Comparison of ENCODE assay signal across 19 cellular contexts in genomic region chr5:124960266-124960665, GRCh38.
A peak's percentile ranks its signal among the peaks of the same experiment; 100 is the strongest.
DNase-seq lines count a peak whose midpoint lies in the region; FAIRE-seq and TF ChIP-seq lines count a peak whose summit lies in the region.
"Had no signal": no experiment of that assay in that cellular context is flagged by ENCODE, and none has a peak within 500 bp of the region (broad histone marks: within the 10 kb centered on the region; RNA-seq: fewer than 3 reads in every experiment).

No MANE protein-coding gene starts in this region.

- no peak overlapping the region for H3K14ac ChIP-seq in H1 (ENCODE audit: insufficient read length)

- no peak overlapping the region for H2BK12ac ChIP-seq in H1 (ENCODE audit: low read depth, low read length)

- no peak overlapping the region for H3K56ac ChIP-seq in H1 (replicated peaks; ENCODE audit: insufficient read length, low read depth, low read length)

- CTCF ChIA-PET in HEK293 (lab: Yijun Ruan, JAX): interaction anchor here (0.6 kb wide), 1 partner anchor 1754 kb away, joined by 3 read pairs; no protein-coding TSS in a partner anchor
- CTCF ChIA-PET in H1 (lab: Charles Lee; ENCODE audit: partially characterized antibody): interaction anchor here (0.7 kb wide), 1 partner anchor 13 kb away, joined by 3 read pairs; no protein-coding TSS in a partner anchor

- H3K4me2 ChIP-seq in OCI-LY1 (ENCODE audit: low read length) (no peak overlapping the region), H1 (ENCODE audit: insufficient read depth in 1 of 2, low read depth in 2 of 2, low read length in 2 of 2) (no peak overlapping the region), MM.1S (ENCODE audit: low read depth, low read length) (no peak overlapping the region)

- no peak overlapping the region for H2BK20ac ChIP-seq in H1 (ENCODE audit: low read length)

- H3K18ac ChIP-seq in H1 (ENCODE audit: extremely low read depth, low read length): no peak overlapping the region

- peak overlapping the region; percentile 66; the same call in 1 of the 2 replicates for H2BK15ac ChIP-seq in H1 (ENCODE audit: low read length)

- H4K5ac ChIP-seq in H1 (ENCODE audit: insufficient read length, low read depth, low read length): no peak overlapping the region

- no peak overlapping the region for H3K23ac ChIP-seq in H1 (ENCODE audit: insufficient read length)

- H2AFZ ChIP-seq in OCI-LY1 (ENCODE audit: low read length): no peak overlapping the region
- no peak overlapping the region for H2AFZ ChIP-seq in H1 (ENCODE audit: low read length)
- H2AFZ ChIP-seq in MM.1S (ENCODE audit: low read length): no peak overlapping the region

- H3K9me2 ChIP-seq in OCI-LY1 (ENCODE audit: low read depth, low read length) (no peaks in the 10 kb centered on the region), MM.1S (replicated peaks; ENCODE audit: insufficient read depth, low read length) (no peaks in the 10 kb centered on the region)

- WGBS in H1 (ENCODE audit: extremely low coverage in 1 of 2, insufficient coverage in 1 of 2, insufficient read length in 1 of 2, insufficient replicate concordance in 2 of 2, low coverage in 1 of 2, low lambda C conversion rate in 2 of 2, missing lambda C conversion rate in 1 of 2), 2 experiments: 89% methylated on average over 4 of the region's 4 CpGs; no CpG with 5 or more reads in 1 of the 2 experiments

- no peak for TF ChIP-seq EP300 in H1 (IDR thresholded peaks at IDR 0.05; ENCODE audit: borderline replicate concordance in 1 of 2, low read depth in 2 of 2, low read length in 2 of 2)

- POLR2A ChIA-PET in HEK293 (lab: Yijun Ruan, JAX) (no interaction called here), H1 (lab: Charles Lee; ENCODE audit: partially characterized antibody) (no interaction called here)

- H4K91ac ChIP-seq in H1 (replicated peaks; ENCODE audit: insufficient read length, low read length): no peak overlapping the region

- no peaks in the 10 kb centered on the region for H3K27me3 ChIP-seq in OCI-LY1 (ENCODE audit: insufficient read depth, low read length)
- H3K27me3 ChIP-seq in H1 (replicated peaks in 1 of 4; ENCODE audit: control insufficient read depth in 3 of 4, extremely low read depth in 1 of 4, insufficient read depth in 3 of 4, low read length in 3 of 4): no peaks in the 10 kb centered on the region
- no peaks in the 10 kb centered on the region for H3K27me3 ChIP-seq in MM.1S (replicated peaks; ENCODE audit: insufficient read depth, low read length)
- H3K27me3 ChIP-seq: BE2C had no signal

- H2AK5ac ChIP-seq in H1 (ENCODE audit: low read depth, low read length): no peak overlapping the region

- H3K23me2 ChIP-seq in H1 (ENCODE audit: low read depth, low read length): no peaks in the 10 kb centered on the region

- TF ChIP-seq CTCF in HEK293 (tag by site-specific recombination; IDR thresholded peaks at IDR 0.05): no peak
- no peak for TF ChIP-seq CTCF in OCI-LY1 (IDR thresholded peaks at IDR 0.05; ENCODE audit: low read length)
- TF ChIP-seq CTCF in H1 (IDR thresholded peaks at IDR 0.05; ENCODE audit: control extremely low read depth in 1 of 3, insufficient read depth in 1 of 3, low read depth in 1 of 3, low read length in 3 of 3): no peak
- no peak for TF ChIP-seq CTCF in MM.1S (IDR thresholded peaks at IDR 0.05; ENCODE audit: low read length)

- TF ChIP-seq RAD21 in H1 (IDR thresholded peaks at IDR 0.05 in 1 of 2, conservative IDR thresholded peaks at IDR 0.05 in 1 of 2; ENCODE audit: low read depth in 2 of 2, low read length in 2 of 2): no peak

- H3K79me1 ChIP-seq in H1 (ENCODE audit: low read depth, low read length): peaks cover 2% of the 10 kb centered on the region; the same call in 1 of the 2 replicates

- H3F3A ChIP-seq in OCI-LY1 (ENCODE audit: insufficient read depth, low read length) (no peaks in the 10 kb centered on the region), MM.1S (ENCODE audit: insufficient read depth, low read length) (0 out of 2 replicates have a peak, but pooled peaks cover 8% of the 10 kb centered on the region)

- no peak overlapping the region for H3K4ac ChIP-seq in H1 (replicated peaks; ENCODE audit: insufficient read length, low read depth, low read length)

- H3K36me3 ChIP-seq in HEK293 (ENCODE audit: control insufficient read depth in 2 of 2, insufficient read depth in 1 of 2, low read length in 2 of 2) (no peaks in the 10 kb centered on the region), OCI-LY1 (ENCODE audit: insufficient read depth, low read length) (peaks cover 69% of the 10 kb centered on the region), H1 (ENCODE audit: control insufficient read depth in 2 of 4, insufficient read depth in 4 of 4, low read length in 3 of 4) (no peaks in the 10 kb centered on the region; a peak in 1 of 8 replicates), MM.1S (replicated peaks; ENCODE audit: insufficient read depth, low read length) (no peaks in the 10 kb centered on the region)
- H3K36me3 ChIP-seq: BE2C had no signal

- H4K8ac ChIP-seq in H1 (ENCODE audit: extremely low read depth, insufficient read depth, low read length): no peak overlapping the region

- 0 out of 2 replicates have a peak overlapping the region, but pooled peaks have one; percentile 46 for H2BK5ac ChIP-seq in H1 (ENCODE audit: low read depth, low read length)

- DNase-seq in H1 (ENCODE audit: low read depth in 1 of 2, low spot score in 2 of 2): no peak
- no peak for DNase-seq in urothelium cell line (ENCODE audit: low spot score)
- no peak for DNase-seq in MM.1S
- no peak for DNase-seq in NCI-H2196 (lab: John Stamatoyannopoulos, UW; ENCODE audit: unreplicated experiment)
- no peak for DNase-seq in COR-L47 (lab: John Stamatoyannopoulos, UW)
- DNase-seq: BE2C; CD4-positive, alpha-beta memory T cell; DMS153; DMS79 treated with DMSO at 0.1 percent for 48 hours; GDM1; IMR-90 had no signal

- TF ChIP-seq POLR2A in H1 (IDR thresholded peaks at IDR 0.05; ENCODE audit: control extremely low read depth in 1 of 2, low read depth in 2 of 2, low read length in 2 of 2): no peak

- H3K9ac ChIP-seq in OCI-LY1 (ENCODE audit: low read length) (no peak overlapping the region), H1 (replicated peaks in 1 of 4; ENCODE audit: extremely low read depth in 1 of 4, low read depth in 3 of 4, low read length in 3 of 4) (no peak overlapping the region; a peak in 1 of 7 replicates), MM.1S (ENCODE audit: low read length) (no peak overlapping the region)

- no peaks in the 10 kb centered on the region for H4K20me1 ChIP-seq in OCI-LY1 (ENCODE audit: insufficient read depth, low read length)
- no peaks in the 10 kb centered on the region for H4K20me1 ChIP-seq in H1 (replicated peaks in 1 of 2; ENCODE audit: control insufficient read depth in 1 of 2, insufficient read depth in 2 of 2, low read length in 2 of 2)
- H4K20me1 ChIP-seq in MM.1S (ENCODE audit: insufficient read depth, low read length): no peaks in the 10 kb centered on the region

- no peak overlapping the region for H2BK120ac ChIP-seq in H1 (replicated peaks; ENCODE audit: low read depth, low read length)

- H3K9me3 ChIP-seq in HEK293 (ENCODE audit: control insufficient read depth, insufficient read depth, low read depth, low read length) (no peaks in the 10 kb centered on the region), OCI-LY1 (ENCODE audit: low read length) (no peaks in the 10 kb centered on the region), H1 (ENCODE audit: insufficient read depth in 2 of 2, low read depth in 1 of 2, low read length in 1 of 2) (no peaks in the 10 kb centered on the region; a peak in 1 of 4 replicates), MM.1S (replicated peaks; ENCODE audit: insufficient read depth, low read length) (no peaks in the 10 kb centered on the region)
- H3K9me3 ChIP-seq: BE2C had no signal

- H3K4me3 ChIP-seq in HEK293 (ENCODE audit: low read depth, low read length) (no peak overlapping the region), OCI-LY1 (ENCODE audit: low read depth, low read length, poor library complexity, severe bottlenecking) (no peak overlapping the region), H1 (ENCODE audit: extremely low read depth in 1 of 4, insufficient read depth in 2 of 4, low read depth in 3 of 4, low read length in 4 of 4) (no peak overlapping the region), MM.1S (ENCODE audit: low read length) (no peak overlapping the region)

- H3K79me2 ChIP-seq in OCI-LY1 (ENCODE audit: insufficient read depth, low read length): no peaks in the 10 kb centered on the region
- no peaks in the 10 kb centered on the region for H3K79me2 ChIP-seq in H1 (ENCODE audit: control insufficient read depth in 1 of 2, insufficient read depth in 2 of 2, low read length in 2 of 2)
- H3K79me2 ChIP-seq in MM.1S (ENCODE audit: low read length): no peaks in the 10 kb centered on the region

- H3K4me1 ChIP-seq in HEK293 (ENCODE audit: control insufficient read depth, insufficient read depth, low read length): peaks cover 10% of the 10 kb centered on the region
- H3K4me1 ChIP-seq in OCI-LY1 (ENCODE audit: insufficient read depth, low read length, severe bottlenecking): peaks cover 43% of the 10 kb centered on the region
- H3K4me1 ChIP-seq in H1 (replicated peaks in 1 of 4; ENCODE audit: control insufficient read depth in 3 of 4, insufficient read depth in 4 of 4, low read length in 3 of 4): peaks cover 2 to 11% (median 5%) of the 10 kb centered on the region in 4 experiments; a peak in 5 of 7 replicates
- H3K4me1 ChIP-seq in MM.1S (ENCODE audit: low read length): peaks cover 15% of the 10 kb centered on the region

- FAIRE-seq in H1 (lab: Jason Lieb, UNC): no peak
- peak; percentile 44 for FAIRE-seq in urothelium cell line (lab: Jason Lieb, UNC)
- FAIRE-seq: A204.1, D721Med, GM12892, GM19239, H54 had no signal

- H3K27ac ChIP-seq in HEK293 (ENCODE audit: extremely low read depth, low read depth, low read length) (no peak overlapping the region; the same call in 1 of the 2 replicates), OCI-LY1 (ENCODE audit: low read depth, low read length, poor library complexity, severe bottlenecking) (peak overlapping the region; percentile 15), H1 (ENCODE audit: low read depth, low read length) (no peak overlapping the region), MM.1S (ENCODE audit: low read length) (no peak overlapping the region)
- H3K27ac ChIP-seq: C4-2B had no signal

TF ChIP-seq in HEK293, 187 proteins besides CTCF, POLR2A, EP300 and RAD21 (continues in another document):
- no peak for TF ChIP-seq SCRT2 (tag by site-specific recombination; IDR thresholded peaks at IDR 0.05)
- no peak for TF ChIP-seq OVOL3 (tag by site-specific recombination; IDR thresholded peaks at IDR 0.05)
- TF ChIP-seq ZNF169 (tag by site-specific recombination; IDR thresholded peaks at IDR 0.05): no peak
- no peak for TF ChIP-seq BCL11A (tag by site-specific recombination; IDR thresholded peaks at IDR 0.05; ENCODE audit: low read depth)
- no peak for TF ChIP-seq ZNF776 (tag by site-specific recombination; IDR thresholded peaks at IDR 0.05; ENCODE audit: borderline replicate concordance)

TF ChIP-seq in H1, 55 proteins besides CTCF, POLR2A, EP300 and RAD21 (continues in another document):
- TF ChIP-seq SRF (IDR thresholded peaks at IDR 0.05; ENCODE audit: low read depth, low read length): no peak
- no peak for TF ChIP-seq GTF2F1 (IDR thresholded peaks at IDR 0.05; ENCODE audit: borderline replicate concordance, low read depth, low read length)
